Comparison of ENCODE assay signal across 8 cellular contexts in the genomic region with DNA sequence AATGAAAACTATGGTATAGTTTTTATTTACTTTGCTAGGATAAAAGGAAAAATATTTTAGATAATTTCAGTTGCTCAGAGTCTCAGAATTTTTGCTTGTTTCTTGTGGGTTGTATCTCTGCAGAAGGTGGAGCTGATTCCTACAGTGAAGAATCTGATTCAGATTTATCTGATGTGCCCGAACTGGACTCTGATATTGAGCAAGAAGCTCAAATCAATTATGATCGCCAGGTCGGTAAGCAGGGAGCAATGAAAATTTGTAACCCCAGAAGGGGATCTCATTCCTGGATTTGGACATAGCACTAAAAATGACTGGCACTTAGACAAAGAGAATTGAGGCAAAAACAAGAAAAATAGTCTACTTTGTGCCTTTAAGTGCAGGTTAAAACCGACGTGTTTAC.
"Had no signal": no experiment of that assay in that cellular context is flagged by ENCODE, and none has a peak within 500 bp of the region (broad histone marks: within the 10 kb centered on the region; RNA-seq: fewer than 3 reads in every experiment).

No MANE protein-coding gene starts in this region.

- H3K4me3 Mint-ChIP-seq: GM23338 had no signal

- H3K27ac Mint-ChIP-seq: GM23338 had no signal

- H3K27ac ChIP-seq: HL-60 had no signal

- H3K4me2 ChIP-seq: GM23338 had no signal

- FAIRE-seq: K562 had no signal

- H2AFZ ChIP-seq: GM23338 had no signal

- H3K4me1 ChIP-seq: HAP-1 had no signal

- H3K9me3 ChIP-seq: HAP-1 had no signal

- H3K9me3 Mint-ChIP-seq: GM23338 had no signal

- H3K36me3 ChIP-seq: HAP-1 had no signal

- ATAC-seq: GM23338, HCT116, K562 had no signal

- H3K4me3 ChIP-seq: GM23338, HAP-1, K562 had no signal

- DNase-seq: H7, IMR-90, KG1 had no signal
